Comparison of ENCODE assay signal across 15 cellular contexts in the genomic region with DNA sequence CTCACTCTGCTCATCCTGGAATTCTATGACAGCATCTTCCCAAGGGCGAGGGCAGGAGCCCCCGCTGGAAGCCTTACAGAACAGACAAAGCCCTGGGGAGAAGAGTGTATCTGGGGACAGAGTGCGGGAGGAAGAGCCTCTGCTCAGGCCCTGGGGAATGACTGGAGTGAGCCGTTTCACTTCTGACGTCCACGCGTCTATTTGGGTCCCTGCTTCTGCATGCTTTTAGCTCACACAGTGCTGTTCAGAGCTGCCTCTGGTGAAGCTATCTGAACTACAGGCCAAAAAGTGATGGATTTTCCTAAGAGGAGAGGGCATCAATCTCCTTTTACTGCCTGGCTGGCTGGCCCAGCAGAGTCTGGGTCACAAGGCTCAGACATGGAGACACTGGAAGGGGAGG.
"Had no signal": no experiment of that assay in that cellular context is flagged by ENCODE, and none has a peak within 500 bp of the region (broad histone marks: within the 10 kb centered on the region; RNA-seq: fewer than 3 reads in every experiment).

No MANE protein-coding gene starts in this region.

- H3K36me3 ChIP-seq: cardiac muscle cell had no signal

- ATAC-seq: foreskin keratinocyte; natural killer cell treated with Interleukin-12 subunit alpha and Interleukin-12 subunit beta and Interleukin-15 and Interleukin-18, amount 100 ng/mL, for 72 hours; T-helper 17 cell had no signal

- H3K4me1 ChIP-seq: foreskin keratinocyte had no signal

- DNase-seq: activated CD4-positive, alpha-beta T cell treated with anti-CD3 and anti-CD28 coated beads, Interleukin-2, amount 50 U/mL, for 4 hours; activated gamma-delta T cell; endodermal cell; foreskin keratinocyte; glutamatergic neuron; nucleus accumbens; posterior cingulate gyrus; retina; T-helper 17 cell; trophoblast cell had no signal

- H3K27me3 ChIP-seq: cardiac muscle cell, dorsolateral prefrontal cortex, foreskin keratinocyte had no signal

- H3K27ac ChIP-seq: cardiac muscle cell, epithelial cell of prostate, foreskin keratinocyte had no signal

- H3K4me3 ChIP-seq: cardiac muscle cell, dorsolateral prefrontal cortex, lung had no signal
